Comparison of ENCODE assay signal across 8 cellular contexts in the genomic region with DNA sequence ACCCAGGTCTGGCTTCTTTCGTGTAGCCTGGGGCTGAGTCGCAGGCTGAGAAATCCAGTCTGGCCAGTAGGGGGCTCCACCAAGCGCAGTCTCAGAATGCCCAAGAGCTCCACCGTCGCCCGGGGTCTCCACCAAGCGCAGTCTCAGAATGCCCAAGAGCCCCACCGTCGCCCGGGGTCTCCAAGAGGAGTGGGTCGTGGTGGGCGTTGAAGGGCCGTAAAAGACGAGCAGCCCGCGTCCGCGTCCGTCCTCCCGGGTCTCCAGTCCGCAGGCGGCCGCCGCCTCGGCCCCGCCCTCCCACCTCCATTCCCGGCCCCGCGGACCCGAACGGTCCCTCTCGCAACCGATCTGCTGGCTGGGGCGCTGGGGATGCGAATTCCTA. TPM values are rescaled to one million over a fixed set of nuclear protein-coding genes. Genes with fewer than 3 reads are reported as not detected.
DNase-seq lines count a peak whose midpoint lies in the region; ATAC-seq and TF ChIP-seq lines count a peak whose summit lies in the region.

No MANE protein-coding gene starts in this region.

- H3K27me3 ChIP-seq in foreskin keratinocyte (no peaks in the 10 kb centered on the region), neuron (ENCODE audit: insufficient read depth, low read length) (no peaks in the 10 kb centered on the region), stomach smooth muscle (ENCODE audit: control insufficient read depth in 1 of 2, insufficient read depth in 2 of 2, low read length in 2 of 2) (no peaks in the 10 kb centered on the region)

- ATAC-seq in GM21723 (IDR thresholded peaks at IDR 0.05; ENCODE audit: unreplicated experiment) (peak; percentile 64), foreskin keratinocyte (peak; percentile 61)

- H3K4me1 ChIP-seq in foreskin keratinocyte (peaks cover 31% of the 10 kb centered on the region), neuron (ENCODE audit: insufficient read depth, low read length) (peaks cover 17% of the 10 kb centered on the region), stomach smooth muscle (ENCODE audit: control insufficient read depth, insufficient read depth, low read length) (peaks cover 47% of the 10 kb centered on the region)

- H3K27ac ChIP-seq in foreskin keratinocyte (peak overlapping the region; percentile 74), stomach smooth muscle (ENCODE audit: low read length) (peak overlapping the region; percentile 99)

- H3K9ac ChIP-seq in stomach smooth muscle (ENCODE audit: low read length in 2 of 2): peak overlapping the region; percentile 96 to 98

- H3K4me3 ChIP-seq in Jurkat, Clone E6-1 (ENCODE audit: low read length): peak overlapping the region; percentile 80
- peak overlapping the region; percentile 90 for H3K4me3 ChIP-seq in neuron (ENCODE audit: low read length)
- peak overlapping the region; percentile 70 to 89 for H3K4me3 ChIP-seq in stomach smooth muscle (ENCODE audit: low read length in 2 of 2)

- peaks cover 4% of the 10 kb centered on the region for H3K36me3 ChIP-seq in neuron (ENCODE audit: insufficient read depth, low read length)
- peaks cover 2 to 3% of the 10 kb centered on the region in 2 donors for H3K36me3 ChIP-seq in stomach smooth muscle (ENCODE audit: control insufficient read depth in 2 of 2, insufficient read depth in 2 of 2, low read length in 2 of 2)

- DNase-seq in Daoy (ENCODE audit: low read depth) (peak; percentile 93), RPMI7951 (ENCODE audit: low read depth) (peak; percentile 80), activated gamma-delta T cell treated with Interleukin-2 at 50 U/mL for 16 hours (peak; percentile 90), foreskin keratinocyte (peak; percentile 54 to 78)
- DNase-seq in Jurkat, Clone E6-1 (ENCODE audit: low read depth, low spot score): peak; percentile 82

- no peaks in the 10 kb centered on the region for H3K9me3 ChIP-seq in neuron (ENCODE audit: low read length)
- H3K9me3 ChIP-seq in stomach smooth muscle (ENCODE audit: control insufficient read depth in 2 of 2, low read length in 2 of 2): no peaks in the 10 kb centered on the region

- peak overlapping the region; percentile 98 for H2AFZ ChIP-seq in neuron (ENCODE audit: low read depth, low read length)

- peak; percentile 81 for TF ChIP-seq CTCF in foreskin keratinocyte (conservative IDR thresholded peaks at IDR 0.05)

RNA-seq across cellular contexts. Expression of a gene that starts 0.9 kb away (rescaled TPM):
- total RNA-seq in Daoy (2014; rRNA removed; shearing (Covaris generic)): 121 and 128 TPM in 2 replicates
- polyA plus RNA-seq in Jurkat, Clone E6-1 (2012; ENCODE audit: insufficient read depth, insufficient read length): 56.8 TPM
- 35.9 and 51.5 TPM in 2 replicates for total RNA-seq in RPMI7951 (2014; rRNA removed; shearing (Covaris generic))
- total RNA-seq in foreskin keratinocyte: 126 and 140 TPM in 2 replicates
- 252 and 253 TPM in 2 replicates for polyA plus RNA-seq in foreskin keratinocyte

RNA-seq across cellular contexts. Expression of a gene that starts 17.7 kb away (rescaled TPM):
- 2.2 and 4.0 TPM in 2 replicates for total RNA-seq in Daoy (2014; rRNA removed; shearing (Covaris generic))
- 1.6 TPM for polyA plus RNA-seq in Jurkat, Clone E6-1 (2012; ENCODE audit: insufficient read depth, insufficient read length)
- total RNA-seq in RPMI7951 (2014; rRNA removed; shearing (Covaris generic)): not detected in 2 replicates
- 0.18 and 0.20 TPM in 2 replicates for total RNA-seq in foreskin keratinocyte
- 0.07 and 0.11 TPM in 2 replicates for polyA plus RNA-seq in foreskin keratinocyte

RNA-seq across cellular contexts. Expression of a gene that starts 28.4 kb away (rescaled TPM):
- 0.09 TPM in 1 of 2 replicates, not detected in the other for total RNA-seq in Daoy (2014; rRNA removed; shearing (Covaris generic))
- polyA plus RNA-seq in Jurkat, Clone E6-1 (2012; ENCODE audit: insufficient read depth, insufficient read length): 0.98 TPM
- total RNA-seq in RPMI7951 (2014; rRNA removed; shearing (Covaris generic)): not detected in 2 replicates
- total RNA-seq in foreskin keratinocyte: 35.0 and 38.9 TPM in 2 replicates
- 20.1 and 22.3 TPM in 2 replicates for polyA plus RNA-seq in foreskin keratinocyte

Comparison
In these comparisons a context has a peak if more than half of its experiments do, and no peak if none do; other contexts are left out.
1. Peak in every context shown above with its lines: DNase-seq, ATAC-seq, H3K4me3 ChIP-seq and H3K27ac ChIP-seq.
2. RNA of a gene that starts 28.4 kb away (total RNA-seq): 35.0 to 38.9 TPM in foreskin keratinocyte; 0.09 TPM in Daoy and not detected in RPMI7951; every median in the first group is over 10 times any median in the second.